Comparison of ENCODE assay signal across 8 cellular contexts in the genomic region with DNA sequence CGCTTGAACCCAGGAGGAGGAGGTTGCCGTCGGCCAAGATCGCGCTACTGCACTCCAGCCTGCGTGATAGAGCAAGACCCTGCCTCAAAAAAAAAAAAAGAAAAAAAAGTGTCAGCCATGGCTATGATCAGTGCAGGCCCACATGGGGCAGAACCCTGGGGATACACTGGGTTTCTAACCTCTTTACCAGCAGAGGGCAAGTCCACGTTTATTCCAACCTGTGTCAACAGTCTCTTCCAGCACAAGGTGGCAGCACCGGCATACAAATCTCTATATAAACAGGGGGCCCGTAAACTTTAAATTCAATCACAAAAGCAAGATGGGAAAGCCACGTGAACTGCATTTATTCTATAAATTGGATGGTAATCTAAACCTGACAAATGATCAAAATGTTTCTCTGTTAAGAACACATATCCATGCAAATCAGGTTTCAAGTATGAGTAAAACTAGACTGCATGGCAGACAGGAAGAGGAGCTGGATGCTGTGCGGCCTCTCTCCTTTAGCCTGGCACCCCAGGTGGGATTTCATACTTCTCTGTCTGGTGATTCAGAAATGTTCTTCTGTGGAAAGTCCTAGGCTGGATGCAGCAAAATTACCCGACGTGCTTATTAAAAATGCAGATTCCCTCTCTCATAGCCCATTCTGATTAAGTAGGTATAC. TPM values are rescaled to one million over a fixed set of nuclear protein-coding genes. Genes with fewer than 3 reads are reported as not detected.
DNase-seq lines count a peak whose midpoint lies in the region; ATAC-seq and TF ChIP-seq lines count a peak whose summit lies in the region.

No MANE protein-coding gene starts in this region.

- no peaks in the 10 kb centered on the region for H4K20me1 ChIP-seq in mammary epithelial cell (ENCODE audit: insufficient read depth, low read length)

- H3K4me1 ChIP-seq in mammary epithelial cell (ENCODE audit: insufficient read depth, low read length), result peaks cover 45% of the 10 kb centered on the region

- no peak overlapping the region for H3K9ac ChIP-seq in mammary epithelial cell (ENCODE audit: insufficient read depth, low read length)

- no peaks in the 10 kb centered on the region for H3K36me3 ChIP-seq in mammary epithelial cell (ENCODE audit: insufficient read depth, low read length)

- WGBS in mammary epithelial cell (ENCODE audit: low coverage, missing lambda C conversion rate), result 50% methylated on average over 13 of the region's 13 CpGs

- no TSS peak for BruUV-seq in mammary epithelial cell (replicated peaks; lab: Mats Ljungman, UMichigan)

- H3K9me3 ChIP-seq in mammary epithelial cell (replicated peaks; ENCODE audit: insufficient read depth, low read length), result no peaks in the 10 kb centered on the region

- TF ChIP-seq CTCF in WI38 (IDR thresholded peaks at IDR 0.05; ENCODE audit: low read depth, low read length) (peak; percentile 84), mammary epithelial cell (conservative IDR thresholded peaks at IDR 0.05 in 1 of 2, IDR thresholded peaks at IDR 0.05 in 1 of 2; ENCODE audit: extremely low read depth in 1 of 2, insufficient read depth in 1 of 2, low read depth in 1 of 2, low read length in 2 of 2) (peak; percentile 93)

- H2AFZ ChIP-seq in mammary epithelial cell (ENCODE audit: low read depth, low read length), result no peak overlapping the region

- H3K4me3 ChIP-seq in WI38 (ENCODE audit: low read depth, low read length) (no peak overlapping the region), mammary epithelial cell (replicated peaks in 1 of 3; ENCODE audit: insufficient read depth in 1 of 3, low read depth in 2 of 3, low read length in 3 of 3) (no peak overlapping the region)

- intact Hi-C loops in mammary epithelial cell (cut with micrococcal nuclease), result loop anchor here (1.0 to 5.0 kb wide), 9 partner anchors 27 to 622 kb away; partner anchors contain the start of gene NUP42

- peak; percentile 82 for DNase-seq in SIG-M5 treated with dmso at 0.1 percent for 504 hours (lab: John Stamatoyannopoulos, UW; ENCODE audit: unreplicated experiment)
- no peak for DNase-seq in SIG-M5 (lab: John Stamatoyannopoulos, UW)
- DNase-seq in NCI-H2227 treated with DMSO at 0.1 percent for 48 hours (lab: John Stamatoyannopoulos, UW), result peak; percentile 70
- peak; percentile 61 for DNase-seq in mammary epithelial cell
- peak; percentile 85 for DNase-seq in islet precursor cell
- peak; percentile 35 to 45 (median 41) for DNase-seq in stimulated activated CD4-positive, alpha-beta T cell treated with anti-CD3 and anti-CD28 coated beads, Interleukin-1b, Interleukin-23, amount 100 ng/mL, for 24 hours (ENCODE audit: low read depth in 4 of 4, low spot score in 1 of 4)

- dilution Hi-C loops in mammary epithelial cell (cut with HindIII; ENCODE audit: low sequenced_read_pairs), result loop anchor here (5.0 kb wide), 1 partner anchor 157 kb away; no protein-coding TSS in a partner anchor

- no peak overlapping the region for H3K4me2 ChIP-seq in mammary epithelial cell (ENCODE audit: insufficient read depth, low read depth, low read length)

- no peaks in the 10 kb centered on the region for H3K27me3 ChIP-seq in mammary epithelial cell (ENCODE audit: insufficient read depth, low read length)

- in situ Hi-C loops in mammary epithelial cell (cut with MboI; ENCODE audit: low sequenced_read_pairs in 2 of 2), result loop anchor here (5.0 to 10.0 kb wide), 4 partner anchors 167 to 505 kb away; partner anchors contain the start of gene IL6 (in 1 of the 2)

- no peak overlapping the region for H3K27ac ChIP-seq in mammary epithelial cell (ENCODE audit: insufficient read depth, low read depth, low read length)

- ATAC-seq in HG03097 (IDR thresholded peaks at IDR 0.05; ENCODE audit: low FRiP score, unreplicated experiment), result peak; percentile 56

- CTCF ChIA-PET in mammary epithelial cell (lab: Charles Lee; ENCODE audit: low non-redundant PET), result interaction anchor here (0.5 to 2.0 kb wide), 8 partner anchors 167 to 286 kb away, joined by 3 to 25 read pairs (median 6); partner anchors contain the start of gene IL6

- no peaks in the 10 kb centered on the region for H3K79me2 ChIP-seq in mammary epithelial cell (ENCODE audit: insufficient read depth, low read length)

RNA-seq across cellular contexts. Expression of gene STEAP1B, which starts 60.0 kb away (rescaled TPM):
- 1 to 10 TPM in 1 of 2 donors, under 1 TPM in 1; 0.17 to 1.6 TPM for total RNA-seq in mammary epithelial cell
- polyA plus RNA-seq in mammary epithelial cell, result 0.26 TPM
- polyA minus RNA-seq in mammary epithelial cell, result not detected
